28 cellular contexts compared by ENCODE assay signal in genomic region chr6:160798625-160799024, GRCh38.
"Had no signal": no experiment of that assay in that cellular context is flagged by ENCODE, and none has a peak within 500 bp of the region (broad histone marks: within the 10 kb centered on the region; RNA-seq: fewer than 3 reads in every experiment).

No MANE protein-coding gene starts in this region.

- H3K4me3 ChIP-seq: cardiac muscle cell, PC-9 had no signal

- H3K36me3 ChIP-seq: cardiac muscle cell had no signal

- DNase-seq: activated B cell treated with CpG ODN at 0.5 μM for 24 hours; activated CD4-positive, alpha-beta memory T cell treated with anti-CD3 and anti-CD28 coated beads for 36 hours; activated CD4-positive, alpha-beta T cell treated with anti-CD3 and anti-CD28 coated beads for 4 hours; activated CD4-positive, alpha-beta T cell treated with anti-CD3 and anti-CD28 coated beads, Interleukin-2, amount 50 U/mL, for 1 hour; activated CD4-positive, CD25-positive, alpha-beta regulatory T cell treated with anti-CD3 and anti-CD28 coated beads, Interleukin-2, amount 50 U/mL, for 72 hours; activated CD8-positive, alpha-beta memory T cell treated with anti-CD3 and anti-CD28 coated beads, Interleukin-2, amount 50 U/mL, for 4 hours; activated naive CD4-positive, alpha-beta T cell treated with anti-CD3 and anti-CD28 coated beads, Interleukin-2, amount 10 ng/mL, durations not matched to agents 7 days and 5 days; activated naive CD8-positive, alpha-beta T cell treated with anti-CD3 and anti-CD28 coated beads, Interleukin-2, amount 50 U/mL, for 24 hours; activated T-cell treated with anti-CD3 and anti-CD28 coated beads for 4 hours; activated T-cell treated with anti-CD3 and anti-CD28 coated beads, Interleukin-2, amount 50 U/mL, for 4 hours; amniotic stem cell; aorta; Karpas-422; KBM-7; NCI-H1048; NCI-H1436 treated with DMSO at 0.1 percent for 48 hours; NCI-H187; NCI-H2081; NCI-H226; NCI-H524 treated with DMSO at 0.1 percent for 48 hours; PC-9; Right ventricle myocardium superior; SW 1271; T-helper 1 cell; T-helper 2 cell; T-helper 9 cell had no signal

- H3K27ac ChIP-seq: cardiac muscle cell, PC-9, VCaP had no signal

- H3K4me2 ChIP-seq: PC-9 had no signal

- H3K27me3 ChIP-seq: cardiac muscle cell had no signal

- H2AFZ ChIP-seq: PC-9 had no signal
